Comparison of ENCODE assay signal across 8 cellular contexts in the genomic region with DNA sequence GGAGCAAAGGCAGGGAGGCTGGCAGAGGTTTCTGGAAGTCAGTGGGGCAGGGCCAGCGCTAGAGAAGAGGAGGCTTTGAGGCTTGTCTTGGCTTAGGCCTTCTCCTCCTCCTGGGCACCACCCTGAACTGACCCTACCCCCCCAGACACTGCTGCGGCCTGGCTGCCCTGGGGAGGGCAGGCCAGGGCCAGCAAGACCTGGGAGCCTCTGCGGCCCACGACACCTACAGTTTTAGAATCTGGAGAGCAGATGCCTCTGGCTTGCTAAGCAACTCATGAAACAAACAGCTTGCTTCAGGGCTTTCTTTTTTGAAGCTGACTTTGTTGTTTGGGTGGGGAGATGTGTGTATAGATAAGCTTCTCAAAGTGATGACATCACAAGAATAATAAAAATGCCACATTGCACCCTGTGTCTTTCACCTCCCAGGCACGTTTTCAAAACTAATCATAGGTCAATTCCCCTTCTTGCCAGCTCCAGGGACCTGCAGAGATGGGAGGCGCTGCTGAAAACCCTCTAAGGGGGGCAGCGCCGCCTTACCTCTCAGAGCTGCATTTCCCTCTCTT. TPM values are rescaled to one million over a fixed set of nuclear protein-coding genes. Genes with fewer than 3 reads are reported as not detected.
DNase-seq lines count a peak whose midpoint lies in the region; ATAC-seq and TF ChIP-seq lines count a peak whose summit lies in the region.

No MANE protein-coding gene starts in this region.

- POLR2A ChIA-PET in GM10248 (lab: Yijun Ruan, JAX) = no interaction called here

- no peaks in the 10 kb centered on the region for H3K27me3 ChIP-seq in gastroesophageal sphincter
- no peaks in the 10 kb centered on the region for H3K27me3 ChIP-seq in esophagus squamous epithelium

- intact Hi-C loops in esophagus squamous epithelium (cut with DNase I) = no loop called here

- CTCF ChIA-PET in GM10248 (lab: Yijun Ruan, JAX) = interaction anchor here (1.4 kb wide), 1 partner anchor 29 kb away, joined by 3 read pairs; no protein-coding TSS in a partner anchor

- TF ChIP-seq POLR2A in gastroesophageal sphincter (IDR thresholded peaks at IDR 0.05) = no peak
- TF ChIP-seq POLR2A in esophagus squamous epithelium (IDR thresholded peaks at IDR 0.05) = no peak

- H3K9me3 ChIP-seq in gastroesophageal sphincter (no peaks in the 10 kb centered on the region), esophagus squamous epithelium (no peaks in the 10 kb centered on the region)

- H3K36me3 ChIP-seq in gastroesophageal sphincter = no peaks in the 10 kb centered on the region
- H3K36me3 ChIP-seq in esophagus squamous epithelium = no peaks in the 10 kb centered on the region

- H3K4me1 ChIP-seq in gastroesophageal sphincter (peaks cover 0 to 47% (median 36%) of the 10 kb centered on the region in 3 donors), esophagus squamous epithelium (peaks cover 0 to 47% (median 12%) of the 10 kb centered on the region in 3 donors)

- no peak for TF ChIP-seq CTCF in gastroesophageal sphincter (IDR thresholded peaks at IDR 0.05)
- TF ChIP-seq CTCF in GM10248 (IDR thresholded peaks at IDR 0.05; ENCODE audit: control extremely low read depth, extremely low read depth, low read depth, missing control alignments) = no peak
- TF ChIP-seq CTCF in esophagus squamous epithelium (IDR thresholded peaks at IDR 0.05) = no peak

- no peak for ATAC-seq in gastroesophageal sphincter

- peak; percentile 9 for DNase-seq in activated CD8-positive, alpha-beta memory T cell treated with anti-CD3 and anti-CD28 coated beads, Interleukin-2, amount 50 U/mL, for 1 hour (ENCODE audit: extremely low read depth)
- DNase-seq in activated CD8-positive, alpha-beta memory T cell treated with anti-CD3 and anti-CD28 coated beads for 24 hours = no peak
- DNase-seq in T-helper 1 cell (peak in 4 of 5 donors; percentile 21 to 33 (median 28)), stromal cell of bone marrow (ENCODE audit: low read depth) (peak; percentile 62), GM10248 (ENCODE audit: extremely low spot score) (no peak), NCI-H146 treated with DMSO at 0.1 percent for 48 hours (lab: John Stamatoyannopoulos, UW; ENCODE audit: unreplicated experiment) (no peak), esophagus squamous epithelium (lab: John Stamatoyannopoulos, UW) (no peak)

- H3K27ac ChIP-seq in gastroesophageal sphincter = peak overlapping the region in 3 of 4 donors; percentile 67 to 78 (median 76)
- H3K27ac ChIP-seq in esophagus squamous epithelium = no peak overlapping the region

- H3K4me3 ChIP-seq in gastroesophageal sphincter = no peak overlapping the region
- no peak overlapping the region for H3K4me3 ChIP-seq in esophagus squamous epithelium

- TF ChIP-seq EP300 in gastroesophageal sphincter (IDR thresholded peaks at IDR 0.05) = no peak

- 86% methylated on average over 1 of the region's 8 CpGs; no CpG with 5 or more reads in 1 of the 2 donors for WGBS in gastroesophageal sphincter (ENCODE audit: low coverage in 1 of 2), 2 donors
- WGBS in esophagus squamous epithelium, 2 donors = 40 to 86% methylated on average over 1 to 5 of the region's 8 CpGs

RNA-seq across cellular contexts. Expression of a gene that starts 46.2 kb away (rescaled TPM):
- 10 to 100 TPM; 41.2 to 76.0 (median 55.2) TPM for total RNA-seq in gastroesophageal sphincter
- 10 to 100 TPM in 2 of 4 donors, 1 to 10 TPM in 2; 4.2 to 26.5 (median 9.0) TPM for total RNA-seq in esophagus squamous epithelium

Comparison
In these comparisons a context has a peak if more than half of its experiments do, and no peak if none do; other contexts are left out.
1. DNase-seq: peak in activated CD8-positive, alpha-beta memory T cell treated with anti-CD3 and anti-CD28 coated beads, Interleukin-2, amount 50 U/mL, for 1 hour (single experiment), T-helper 1 cell (4 of 5) and stromal cell of bone marrow (single experiment); none in activated CD8-positive, alpha-beta memory T cell treated with anti-CD3 and anti-CD28 coated beads for 24 hours (single experiment), GM10248 (single experiment), NCI-H146 treated with DMSO at 0.1 percent for 48 hours (single experiment) and esophagus squamous epithelium (single experiment).
2. H3K27ac ChIP-seq: peak in gastroesophageal sphincter (3 of 4); none in esophagus squamous epithelium (0 of 4).